Comparison of ENCODE assay signal across 1 cellular context in the genomic region with DNA sequence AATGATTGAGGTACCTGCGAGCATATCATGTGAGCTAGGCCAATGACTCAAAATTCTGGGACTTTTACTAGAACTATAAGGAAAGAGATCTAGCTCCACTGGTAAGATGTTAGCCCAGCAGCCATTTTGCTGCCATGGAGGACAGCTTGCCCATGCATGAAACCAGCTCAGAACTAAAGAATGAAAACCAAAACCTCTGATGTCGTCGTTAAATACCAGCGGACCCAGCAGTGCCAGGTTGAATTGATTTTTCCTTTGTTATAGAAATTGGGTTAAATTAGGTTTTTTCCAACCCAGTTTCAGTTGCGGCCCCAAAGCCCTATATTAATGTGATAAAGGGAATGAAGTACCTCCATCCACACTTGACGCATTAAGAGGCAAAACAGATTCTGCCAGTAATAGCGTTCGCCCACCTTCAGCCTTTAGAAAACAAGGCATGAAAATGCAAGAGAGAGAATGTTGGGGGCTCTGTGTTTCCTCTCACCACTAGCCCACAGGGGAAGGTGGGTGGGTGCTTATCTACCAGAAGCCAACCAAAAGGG.
A peak's percentile ranks its signal among the peaks of the same experiment; 100 is the strongest.
TF ChIP-seq lines count a peak whose summit lies in the region.

No MANE protein-coding gene starts in this region.

TF ChIP-seq in GM12878, 131 proteins besides CTCF, POLR2A, EP300 and RAD21:
- TF ChIP-seq YY1 (IDR thresholded peaks at IDR 0.05; ENCODE audit: low read depth, low read length) (0 out of 2 replicates have a peak, but pooled peaks have one; percentile 20), ZNF622 (IDR thresholded peaks at IDR 0.05) (no peak)
